11 cellular contexts compared by ENCODE assay signal in genomic region chr12:122976648-122976975, GRCh38. TPM values are rescaled to one million over a fixed set of nuclear protein-coding genes. Genes with fewer than 3 reads are reported as not detected.
DNase-seq lines count a peak whose midpoint lies in the region; ATAC-seq and TF ChIP-seq lines count a peak whose summit lies in the region.
"Had no signal": no experiment of that assay in that cellular context is flagged by ENCODE, and none has a peak within 500 bp of the region (broad histone marks: within the 10 kb centered on the region; RNA-seq: fewer than 3 reads in every experiment).

No MANE protein-coding gene starts in this region.

- H3K27me3 Mint-ChIP-seq in stimulated activated naive CD8-positive, alpha-beta T cell treated with anti-CD3 and anti-CD28 coated beads, Interleukin-15, Interleukin-2, amounts not matched to agents 100 ng/mL and 50 ng/mL, for 24 hours, result no peaks in the 10 kb centered on the region
- no peaks in the 10 kb centered on the region for H3K27me3 Mint-ChIP-seq in activated T-helper 17 cell treated with anti-CD3 and anti-CD28 coated beads, Interleukin-2, amount 50 U/mL, for 72 hours

- no peak for TF ChIP-seq CTCF in lower lobe of right lung (IDR thresholded peaks at IDR 0.05)

- DNase-seq in stimulated activated naive CD8-positive, alpha-beta T cell treated with anti-CD3 and anti-CD28 coated beads, Interleukin-15, Interleukin-2, amounts not matched to agents 100 U/mL and 50 U/mL, for 24 hours, result no peak
- DNase-seq in lower lobe of right lung (no peak), head of caudate nucleus (no peak), NCI-H1417 treated with DMSO at 0.1 percent for 48 hours (lab: John Stamatoyannopoulos, UW) (no peak)
- DNase-seq in stimulated activated CD8-positive, alpha-beta memory T cell treated with anti-CD3 and anti-CD28 coated beads, Interleukin-4, amount 100 ng/mL, for 48 hours, result no peak
- DNase-seq: left ventricle myocardium superior, NCI-H2081 treated with DMSO at 0.1 percent for 48 hours, substantia nigra had no signal

- no peak overlapping the region for H3K27ac Mint-ChIP-seq in stimulated activated naive CD8-positive, alpha-beta T cell treated with anti-CD3 and anti-CD28 coated beads, Interleukin-15, Interleukin-2, amounts not matched to agents 100 ng/mL and 50 ng/mL, for 24 hours
- H3K27ac Mint-ChIP-seq in activated T-helper 17 cell treated with anti-CD3 and anti-CD28 coated beads, Interleukin-2, amount 50 U/mL, for 72 hours, result peak overlapping the region; percentile 99

- H3K9me3 ChIP-seq in lower lobe of right lung, result no peaks in the 10 kb centered on the region

- no peaks in the 10 kb centered on the region for H3K9me3 Mint-ChIP-seq in stimulated activated naive CD8-positive, alpha-beta T cell treated with anti-CD3 and anti-CD28 coated beads, Interleukin-15, Interleukin-2, amounts not matched to agents 100 ng/mL and 50 ng/mL, for 24 hours
- H3K9me3 Mint-ChIP-seq in activated T-helper 17 cell treated with anti-CD3 and anti-CD28 coated beads, Interleukin-2, amount 50 U/mL, for 72 hours, result no peaks in the 10 kb centered on the region

- peak overlapping the region; percentile 97 for H3K4me3 ChIP-seq in lower lobe of right lung

- no peak for ATAC-seq in stimulated activated naive CD8-positive, alpha-beta T cell treated with anti-CD3 and anti-CD28 coated beads, Interleukin-15, Interleukin-2, amounts not matched to agents 100 U/mL and 50 U/mL, for 24 hours
- ATAC-seq in activated T-helper 17 cell treated with anti-CD3 and anti-CD28 coated beads, Interleukin-2, amount 50 U/mL, for 72 hours (replicated peaks), result no peak
- no peak for ATAC-seq in lower lobe of right lung
- ATAC-seq in HG02588 (IDR thresholded peaks at IDR 0.05; ENCODE audit: unreplicated experiment), result no peak
- ATAC-seq: left ventricle myocardium superior had no signal

- H3K36me3 ChIP-seq in lower lobe of right lung, result peaks cover 13% of the 10 kb centered on the region

- H3K27me3 ChIP-seq in lower lobe of right lung (ENCODE audit: low read depth), result no peaks in the 10 kb centered on the region

- H3K27ac ChIP-seq in lower lobe of right lung, result no peak overlapping the region

- H3K4me3 Mint-ChIP-seq in stimulated activated naive CD8-positive, alpha-beta T cell treated with anti-CD3 and anti-CD28 coated beads, Interleukin-15, Interleukin-2, amounts not matched to agents 100 ng/mL and 50 ng/mL, for 24 hours, result peak overlapping the region; percentile 95
- peak overlapping the region; percentile 94 for H3K4me3 Mint-ChIP-seq in activated T-helper 17 cell treated with anti-CD3 and anti-CD28 coated beads, Interleukin-2, amount 50 U/mL, for 72 hours

- intact Hi-C loops in lower lobe of right lung (cut with DNase I) (no loop called here), head of caudate nucleus (cut with DNase I) (no loop called here)

- peaks cover 34% of the 10 kb centered on the region for H3K4me1 Mint-ChIP-seq in stimulated activated naive CD8-positive, alpha-beta T cell treated with anti-CD3 and anti-CD28 coated beads, Interleukin-15, Interleukin-2, amounts not matched to agents 100 ng/mL and 50 ng/mL, for 24 hours (ENCODE audit: low read depth)
- peaks cover 5% of the 10 kb centered on the region for H3K4me1 Mint-ChIP-seq in activated T-helper 17 cell treated with anti-CD3 and anti-CD28 coated beads, Interleukin-2, amount 50 U/mL, for 72 hours

- peaks cover 54% of the 10 kb centered on the region for H3K4me1 ChIP-seq in lower lobe of right lung

- peaks cover 2% of the 10 kb centered on the region for H3K36me3 Mint-ChIP-seq in stimulated activated naive CD8-positive, alpha-beta T cell treated with anti-CD3 and anti-CD28 coated beads, Interleukin-15, Interleukin-2, amounts not matched to agents 100 ng/mL and 50 ng/mL, for 24 hours (ENCODE audit: low read depth)
- peaks cover 9% of the 10 kb centered on the region for H3K36me3 Mint-ChIP-seq in activated T-helper 17 cell treated with anti-CD3 and anti-CD28 coated beads, Interleukin-2, amount 50 U/mL, for 72 hours (ENCODE audit: low read depth)

RNA-seq across cellular contexts. Expression of gene OGFOD2, which starts 1.6 kb away (rescaled TPM):
- 10 to 100 TPM; 24.9 to 28.6 TPM for total RNA-seq in activated T-helper 17 cell treated with anti-CD3 and anti-CD28 coated beads, Interleukin-2, amount 50 U/mL, for 72 hours
- total RNA-seq in lower lobe of right lung, result 19.5 TPM

RNA-seq across cellular contexts. Expression of gene ARL6IP4, which starts 3.9 kb away (rescaled TPM):
- total RNA-seq in activated T-helper 17 cell treated with anti-CD3 and anti-CD28 coated beads, Interleukin-2, amount 50 U/mL, for 72 hours, result 100 to 1,000 TPM; 112 to 160 TPM
- 139 TPM for total RNA-seq in lower lobe of right lung

RNA-seq across cellular contexts. Expression of gene ABCB9, which starts 10.3 kb away (rescaled TPM):
- 10 to 100 TPM in 1 of 2 donors, 1 to 10 TPM in 1; 7.7 to 12.0 TPM for total RNA-seq in activated T-helper 17 cell treated with anti-CD3 and anti-CD28 coated beads, Interleukin-2, amount 50 U/mL, for 72 hours
- 2.9 TPM for total RNA-seq in lower lobe of right lung
